8 cellular contexts compared by ENCODE assay signal in the genomic region with DNA sequence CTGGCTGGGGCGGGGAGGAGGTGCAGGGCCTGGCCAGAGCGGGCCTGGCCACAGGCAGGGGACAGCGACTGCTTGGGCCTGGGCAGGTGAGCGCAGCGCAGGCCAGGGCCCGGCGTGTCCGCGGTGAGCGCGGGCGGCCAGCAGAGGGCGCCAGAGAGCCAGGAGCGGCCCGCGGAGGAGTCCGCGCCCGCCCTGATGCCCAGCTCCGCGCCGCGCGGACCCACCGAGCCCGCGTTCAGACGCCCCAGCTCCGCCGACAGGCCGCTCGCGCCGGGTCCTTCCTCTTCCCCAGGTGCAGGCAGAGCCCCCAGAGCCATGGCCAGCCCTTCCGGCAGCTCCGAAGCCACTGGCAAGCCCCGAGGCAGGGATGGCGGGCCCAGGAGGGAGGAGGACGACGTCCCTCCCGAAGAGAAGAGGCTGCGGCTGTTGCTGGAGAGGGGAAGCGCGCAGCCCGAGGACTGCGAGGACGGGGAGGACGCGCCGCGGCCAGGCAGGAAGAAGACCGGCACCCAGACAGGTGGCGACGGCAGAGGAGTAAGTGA.
DNase-seq lines count a peak whose midpoint lies in the region; TF ChIP-seq lines count a peak whose summit lies in the region.
"Not testable (repeated sequence)": the region's sequence is repeated elsewhere in the genome, so short reads cannot be mapped to it uniquely, and the experiment has no call there.

No MANE protein-coding gene starts in this region.

- H3K9ac ChIP-seq in KMS-11, result peak overlapping the region; percentile 52; the same call in 1 of the 2 replicates

- not testable (repeated sequence) for H3K27ac ChIP-seq in KMS-11
- H3K27ac ChIP-seq in dorsolateral prefrontal cortex, result peak overlapping the region in 2 of 59 donors; percentile 48 to 63

- peak overlapping the region; percentile 96 for H2AFZ ChIP-seq in KMS-11 (ENCODE audit: low read depth)

- not testable (repeated sequence) for H3K4me1 ChIP-seq in KMS-11 (ENCODE audit: low read depth, poor library complexity, severe bottlenecking)

- not testable (repeated sequence) for H3K4me3 ChIP-seq in KMS-11 (IDR thresholded peaks at IDR 0.05; ENCODE audit: insufficient read depth, low read depth, low read length)
- peak overlapping the region; percentile 36 to 78 (median 60) for H3K4me3 ChIP-seq in dorsolateral prefrontal cortex
- H3K4me3 ChIP-seq in retinal pigment epithelial cell (ENCODE audit: low read length), result peak overlapping the region; percentile 45

- not testable (repeated sequence) for H3K36me3 ChIP-seq in KMS-11 (ENCODE audit: insufficient read depth)

- not testable (repeated sequence) for H3K79me2 ChIP-seq in KMS-11 (ENCODE audit: insufficient read depth, low read depth)

- H3K27me3 ChIP-seq in KMS-11 (ENCODE audit: insufficient read depth, low read depth); dorsolateral prefrontal cortex: not testable (repeated sequence)

- peak overlapping the region; percentile 66; the same call in 1 of the 2 replicates for H3K4me2 ChIP-seq in KMS-11

- intact Hi-C loops in dorsolateral prefrontal cortex (cut with DNase I), result loop anchor here (10.0 kb wide), 2 partner anchors 148 to 158 kb away; no protein-coding TSS in a partner anchor

- DNase-seq in DMS79 (lab: John Stamatoyannopoulos, UW) (peak; percentile 33), RKO (ENCODE audit: low spot score) (peak; percentile 53), activated T-cell treated with anti-CD3 and anti-CD28 coated beads for 24 hours (ENCODE audit: low read depth) (peak; percentile 43), dorsolateral prefrontal cortex (peak in 5 of 10 donors; percentile 15 to 77 (median 38)), islet precursor cell (peak; percentile 73), superior temporal gyrus (ENCODE audit: extremely low spot score) (peak; percentile 30)
- not testable (repeated sequence) for DNase-seq in retinal pigment epithelial cell (ENCODE audit: low read depth)

- TF ChIP-seq CTCF in KMS-11 (conservative IDR thresholded peaks at IDR 0.05; ENCODE audit: low read depth, low read length) (peak; percentile 62), dorsolateral prefrontal cortex (IDR thresholded peaks at IDR 0.05 in 54 of 56, conservative IDR thresholded peaks at IDR 0.05 in 2 of 56; ENCODE audit: low read depth in 1 of 56, partially characterized antibody in 56 of 56) (peak in 54 of 56 donors; percentile 20 to 93 (median 62)), retinal pigment epithelial cell (conservative IDR thresholded peaks at IDR 0.05; ENCODE audit: low read depth, low read length) (peak; percentile 39)

- not testable (repeated sequence) for H4K20me1 ChIP-seq in KMS-11 (ENCODE audit: insufficient read depth)
